In the genomic region with DNA sequence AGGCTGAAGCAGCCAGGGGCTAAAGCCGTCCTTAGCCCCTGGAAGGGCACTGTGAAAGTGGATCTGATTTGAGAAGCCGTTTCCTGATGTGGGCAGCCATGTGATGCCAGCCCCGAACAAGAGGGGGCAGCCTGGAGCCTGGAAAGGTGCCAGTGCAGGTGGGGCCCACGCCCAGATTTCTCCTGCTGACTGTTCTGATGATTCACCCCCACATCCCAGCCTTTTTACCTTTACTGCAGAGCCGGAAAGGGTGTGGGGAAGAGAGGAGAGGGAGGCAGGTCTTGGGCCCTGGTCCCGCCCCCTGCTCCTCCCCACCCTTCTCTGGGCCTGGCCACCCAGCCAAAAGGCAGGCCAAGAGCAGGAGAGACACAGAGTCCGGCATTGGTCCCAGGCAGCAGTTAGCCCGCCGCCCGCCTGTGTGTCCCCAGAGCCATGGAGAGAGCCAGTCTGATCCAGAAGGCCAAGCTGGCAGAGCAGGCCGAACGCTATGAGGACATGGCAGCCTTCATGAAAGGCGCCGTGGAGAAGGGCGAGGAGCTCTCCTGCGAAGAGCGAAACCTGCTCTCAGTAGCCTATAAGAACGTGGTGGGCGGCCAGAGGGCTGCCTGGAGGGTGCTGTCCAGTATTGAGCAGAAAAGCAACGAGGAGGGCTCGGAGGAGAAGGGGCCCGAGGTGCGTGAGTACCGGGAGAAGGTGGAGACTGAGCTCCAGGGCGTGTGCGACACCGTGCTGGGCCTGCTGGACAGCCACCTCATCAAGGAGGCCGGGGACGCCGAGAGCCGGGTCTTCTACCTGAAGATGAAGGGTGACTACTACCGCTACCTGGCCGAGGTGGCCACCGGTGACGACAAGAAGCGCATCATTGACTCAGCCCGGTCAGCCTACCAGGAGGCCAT, we compare ENCODE assay signal across 8 cellular contexts. TPM values are rescaled to one million over a fixed set of nuclear protein-coding genes. Genes with fewer than 3 reads are reported as not detected.
DNase-seq lines count a peak whose midpoint lies in the region; ATAC-seq and TF ChIP-seq lines count a peak whose summit lies in the region.

SFN (plus strand) TSS at position 369 of the 896 bp plus-strand sequence; CDS start at position 433, 64 bp downstream.

- TF ChIP-seq CTCF in heart right ventricle (IDR thresholded peaks at IDR 0.05), result peak in 1 of 9 donors; percentile 26

- peaks cover 0 to 5% (median 0%) of the 10 kb centered on the region in 9 donors for H3K36me3 ChIP-seq in heart right ventricle

- peak within 1 kb of the TSS in 1 of 10 donors; percentile 96 for H3K27ac ChIP-seq in heart right ventricle
- no peak within 1 kb of the TSS for H3K27ac ChIP-seq in right cardiac atrium (ENCODE audit: low read length)

- H3K27me3 ChIP-seq in heart right ventricle, result no peaks in the 10 kb centered on the region
- H3K27me3 ChIP-seq in right cardiac atrium (ENCODE audit: control insufficient read depth, insufficient read depth), result no peaks in the 10 kb centered on the region

- H3K4me1 ChIP-seq in heart right ventricle, result peaks cover 0 to 22% (median 15%) of the 10 kb centered on the region in 9 donors
- peaks cover 2% of the 10 kb centered on the region for H3K4me1 ChIP-seq in right cardiac atrium (ENCODE audit: control insufficient read depth, insufficient read depth, low read length)

- peak within 1 kb of the TSS in 7 of 10 donors; percentile 45 to 78 (median 72) for H3K4me3 ChIP-seq in heart right ventricle
- H3K4me3 ChIP-seq in right cardiac atrium (ENCODE audit: low read length), result no peak within 1 kb of the TSS

- intact Hi-C loops in heart right ventricle (cut with DNase I) (no loop called here), Right ventricle myocardium superior (cut with DNase I) (no loop called here), right cardiac atrium (cut with DNase I) (no loop called here)

- no peak for DNase-seq in heart right ventricle
- DNase-seq in Right ventricle myocardium superior, result no peak
- DNase-seq in NCI-H69 (lab: John Stamatoyannopoulos, UW), result peak; percentile 96
- DNase-seq in activated T-helper 1 cell treated with Interleukin-2 at 50 U/mL for 16 hours (ENCODE audit: low read depth), result peak; percentile 29
- DNase-seq in right cardiac atrium, result peak; percentile 36 to 65 (median 63)
- peak; percentile 73 for DNase-seq in stimulated activated CD4-positive, alpha-beta T cell treated with anti-CD3 and anti-CD28 coated beads, Interleukin-15, amount 100 ng/mL, for 24 hours
- no peak for DNase-seq in GOT3 (lab: John Stamatoyannopoulos, UW)

- no peak for ATAC-seq in heart right ventricle
- ATAC-seq in Right ventricle myocardium superior (ENCODE audit: poor library complexity), result no peak
- ATAC-seq in right cardiac atrium, result no peak
- ATAC-seq in GM21619 (IDR thresholded peaks at IDR 0.05; ENCODE audit: unreplicated experiment), result no peak

- no peaks in the 10 kb centered on the region for H3K9me3 ChIP-seq in heart right ventricle
- H3K9me3 ChIP-seq in right cardiac atrium (ENCODE audit: control insufficient read depth, low read length), result no peaks in the 10 kb centered on the region

- WGBS in heart right ventricle, 2 donors, result 85 to 88% methylated on average over 37 of the region's 37 CpGs
- 83% methylated on average over 37 of the region's 37 CpGs for WGBS in right cardiac atrium

RNA-seq across cellular contexts. Expression of gene SFN, which starts in this region (rescaled TPM):
- under 1 TPM in 1 of 10 donors, not detected in 9; 0.19 TPM for total RNA-seq in heart right ventricle
- polyA plus RNA-seq in heart right ventricle, result under 1 TPM in 1 of 2 donors, not detected in 1; 0.42 TPM
- not detected for total RNA-seq in Right ventricle myocardium superior
- under 1 TPM in 2 of 4 donors, not detected in 2; 0.23 to 0.24 TPM for total RNA-seq in right cardiac atrium
- 0.20 TPM for polyA plus RNA-seq in right cardiac atrium

Comparison
In these comparisons a context has a peak if more than half of its experiments do, and no peak if none do; other contexts are left out.
1. Peak in DNase-seq in right cardiac atrium; RNA of the gene not detected or under 1 TPM.
2. DNase-seq: peak in NCI-H69 (single experiment), activated T-helper 1 cell treated with Interleukin-2 at 50 U/mL for 16 hours (single experiment) and stimulated activated CD4-positive, alpha-beta T cell treated with anti-CD3 and anti-CD28 coated beads, Interleukin-15, amount 100 ng/mL, for 24 hours (single experiment); none in heart right ventricle (0 of 2), Right ventricle myocardium superior (single experiment) and GOT3 (single experiment).